Comparison of ENCODE assay signal across 8 cellular contexts in genomic region chr2:159286709-159287441, GRCh38. TPM values are rescaled to one million over a fixed set of nuclear protein-coding genes. Genes with fewer than 3 reads are reported as not detected.
DNase-seq lines count a peak whose midpoint lies in the region; ATAC-seq and TF ChIP-seq lines count a peak whose summit lies in the region.

No MANE protein-coding gene starts in this region.

- peak; percentile 88 for ATAC-seq in GM21381 (IDR thresholded peaks at IDR 0.05; ENCODE audit: unreplicated experiment)

- peak overlapping the region; percentile 89 for H3K9ac ChIP-seq in endocrine pancreas (ENCODE audit: control insufficient read depth, insufficient read depth, low read length)

- POLR2A ChIA-PET in Caco-2 (lab: Charles Lee) = interaction anchor here (0.5 to 0.6 kb wide), 2 partner anchors 13 to 479 kb away, joined by 3 to 4 read pairs; no protein-coding TSS in a partner anchor

- H3K36me3 Mint-ChIP-seq in Caco-2 (ENCODE audit: insufficient read depth, unreplicated experiment) = no peaks in the 10 kb centered on the region

- H3K4me3 ChIP-seq in Caco-2 (ENCODE audit: low read depth, low read length) (peak overlapping the region; percentile 50), endocrine pancreas (ENCODE audit: control insufficient read depth, insufficient read depth, low read length) (peak overlapping the region; percentile 69), mesodermal cell (ENCODE audit: extremely low read depth, insufficient read depth, low read length, poor library complexity, severe bottlenecking) (peak overlapping the region; percentile 73)

- TF ChIP-seq CTCF in Caco-2 (IDR thresholded peaks at IDR 0.05; ENCODE audit: insufficient read depth in 1 of 2, low read depth in 1 of 2, low read length in 1 of 2, severe bottlenecking in 1 of 2, unreplicated experiment in 1 of 2) = peak in 1 of 2 experiments; percentile 18

- peak overlapping the region; percentile 78 for H3K27ac Mint-ChIP-seq in Caco-2 (ENCODE audit: unreplicated experiment)

- 3 to 4% methylated on average over 46 to 50 of the region's 50 CpGs for WGBS in mesodermal cell (ENCODE audit: insufficient coverage in 2 of 2), 2 experiments

- H3K27me3 Mint-ChIP-seq in Caco-2 (ENCODE audit: insufficient read depth, unreplicated experiment) = no peaks in the 10 kb centered on the region

- H3K9me3 ChIP-seq in Caco-2 = no peaks in the 10 kb centered on the region
- no peaks in the 10 kb centered on the region for H3K9me3 ChIP-seq in endocrine pancreas (ENCODE audit: control insufficient read depth, low read length)
- no peaks in the 10 kb centered on the region for H3K9me3 ChIP-seq in mesodermal cell (ENCODE audit: control insufficient read depth, low read length)

- BruUV-seq in Caco-2 (replicated peaks; lab: Mats Ljungman, UMichigan) = TSS peak; percentile 95

- peak overlapping the region; percentile 89 for H3K4me3 Mint-ChIP-seq in Caco-2 (ENCODE audit: unreplicated experiment)

- H3K4me1 Mint-ChIP-seq in Caco-2 (ENCODE audit: low read depth, unreplicated experiment) = peaks cover 22% of the 10 kb centered on the region

- peak overlapping the region; percentile 94 for H3K27ac ChIP-seq in mesodermal cell (ENCODE audit: low read depth, low read length, severe bottlenecking)

- H3K27me3 ChIP-seq in Caco-2 (replicated peaks; ENCODE audit: control insufficient read depth, insufficient read depth, low read length) = no peaks in the 10 kb centered on the region
- H3K27me3 ChIP-seq in endocrine pancreas (ENCODE audit: control insufficient read depth, insufficient read depth, low read length) = no peaks in the 10 kb centered on the region

- no peaks in the 10 kb centered on the region for H3K9me3 Mint-ChIP-seq in Caco-2 (ENCODE audit: unreplicated experiment)

- CTCF ChIA-PET in Caco-2 (lab: Charles Lee) = interaction anchor here (0.6 kb wide), 1 partner anchor 14 kb away, joined by 3 read pairs; no protein-coding TSS in a partner anchor

- H3K36me3 ChIP-seq in Caco-2 (ENCODE audit: control insufficient read depth, insufficient read depth, low read length) = no peaks in the 10 kb centered on the region; the same call in 1 of the 2 replicates
- no peaks in the 10 kb centered on the region for H3K36me3 ChIP-seq in endocrine pancreas (ENCODE audit: control insufficient read depth, insufficient read depth, low read length)
- H3K36me3 ChIP-seq in mesodermal cell (ENCODE audit: control insufficient read depth, insufficient read depth, low read length) = peaks cover 5% of the 10 kb centered on the region

- peak; percentile 99 to 100 for DNase-seq in Caco-2
- DNase-seq in HUDEP-2 (lab: John Stamatoyannopoulos, UW; ENCODE audit: unreplicated experiment in 76 of 76) = peak in 75 of 76 experiments; percentile 67 to 99 (median 95)
- DNase-seq in NOMO-1 treated with dmso at 0.1 percent for 144 hours (lab: John Stamatoyannopoulos, UW; ENCODE audit: unreplicated experiment) = peak; percentile 95
- DNase-seq in activated CD8-positive, alpha-beta memory T cell treated with anti-CD3 and anti-CD28 coated beads, Interleukin-2, amount 50 U/mL, for 1 hour (ENCODE audit: extremely low read depth) = peak; percentile 90
- DNase-seq in stimulated activated CD8-positive, alpha-beta memory T cell treated with anti-CD3 and anti-CD28 coated beads, Interleukin-15, amount 100 ng/mL, for 24 hours (ENCODE audit: low read depth) = peak; percentile 95

- H3K4me1 ChIP-seq in Caco-2 (peaks cover 13% of the 10 kb centered on the region), endocrine pancreas (ENCODE audit: control insufficient read depth, insufficient read depth, low read length) (no peaks in the 10 kb centered on the region), mesodermal cell (ENCODE audit: control insufficient read depth, insufficient read depth, low read length, poor library complexity, severe bottlenecking) (peaks cover 7% of the 10 kb centered on the region)

- intact Hi-C loops in Caco-2 (cut with micrococcal nuclease; ENCODE audit: unreplicated experiment) = loop anchor here (1.0 to 10.0 kb wide), 3 partner anchors 15 to 425 kb away; partner anchors contain the start of gene MARCHF7

RNA-seq across cellular contexts. Expression of gene WDSUB1, which starts 0.4 kb away (rescaled TPM):
- total RNA-seq in Caco-2 (2022) = 15.5 and 16.5 TPM in 2 replicates
- polyA plus RNA-seq in mesodermal cell (2013, experiment 1 of 2) = 8.7 TPM
- polyA plus RNA-seq in mesodermal cell (2013, experiment 2 of 2) = 9.8 TPM

Comparison
In these comparisons a context has a peak if more than half of its experiments do, and no peak if none do; other contexts are left out.
1. Peak in every context shown above with its lines: DNase-seq, ATAC-seq, H3K4me3 ChIP-seq and H3K27ac ChIP-seq.